In the genomic region with DNA sequence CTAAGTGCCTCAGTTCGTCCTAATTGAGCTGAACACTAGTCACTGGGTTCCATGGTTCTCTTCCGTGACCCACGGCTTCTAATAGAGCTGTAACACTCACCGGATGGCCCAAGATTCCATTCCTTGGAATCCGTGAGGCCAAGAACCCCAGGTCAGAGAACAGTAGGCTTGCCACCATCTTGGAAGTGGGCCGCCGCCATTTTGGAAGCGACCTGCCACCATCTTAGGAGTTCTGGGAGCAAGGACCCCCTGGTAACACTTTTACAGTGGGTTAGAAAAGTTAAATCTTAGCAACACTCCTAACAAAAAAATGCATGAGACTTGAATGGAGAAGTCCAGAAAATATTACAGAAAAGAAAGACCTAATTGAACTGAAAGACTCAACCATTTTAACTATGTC, we compare ENCODE assay signal across 10 cellular contexts.
"Had no signal": no experiment of that assay in that cellular context is flagged by ENCODE, and none has a peak within 500 bp of the region (broad histone marks: within the 10 kb centered on the region; RNA-seq: fewer than 3 reads in every experiment).

No MANE protein-coding gene starts in this region.

- FAIRE-seq: H54 had no signal

- H2AFZ ChIP-seq: GM23248, GM23338 had no signal

- H3K36me3 ChIP-seq: HAP-1 had no signal

- H3K9me3 ChIP-seq: HAP-1 had no signal

- DNase-seq: GM23248, GOT3, H7, H9, HCEC 1CT, HFFc6 had no signal

- H3K4me3 ChIP-seq: GM23248, GM23338, HAP-1 had no signal

- H3K27ac ChIP-seq: GM23248 had no signal

- ATAC-seq: GM23338, HCT116 had no signal

- H3K4me1 ChIP-seq: HAP-1 had no signal

- H3K4me2 ChIP-seq: GM23338 had no signal

- H3K4me3 Mint-ChIP-seq: GM23338, H9, HFFc6 had no signal

- H3K9me3 Mint-ChIP-seq: GM23338, H9 had no signal

- H3K27ac Mint-ChIP-seq: GM23338, H9, HFFc6 had no signal

- H3K9ac ChIP-seq: GM23248 had no signal
